ENCODE assay signal across 8 cellular contexts in genomic region chr7:22083711-22084289, GRCh38.
A peak's percentile ranks its signal among the peaks of the same experiment; 100 is the strongest.
DNase-seq lines count a peak whose midpoint lies in the region; ATAC-seq and TF ChIP-seq lines count a peak whose summit lies in the region.

No MANE protein-coding gene starts in this region.

- TF ChIP-seq CTCF in cardiac muscle cell (IDR thresholded peaks at IDR 0.05; ENCODE audit: low read depth, low read length): no peak

- no peak for ATAC-seq in Right ventricle myocardium inferior

- peak overlapping the region; percentile 59 for H3K4me3 ChIP-seq in cardiac muscle cell

- H3K27me3 ChIP-seq in cardiac muscle cell: peaks cover 33% of the 10 kb centered on the region

- H3K4me1 ChIP-seq in cardiac muscle cell (ENCODE audit: low read depth): no peaks in the 10 kb centered on the region

- H3K27ac ChIP-seq in cardiac muscle cell (no peak overlapping the region), temporal lobe (ENCODE audit: low read depth, low read length) (peak overlapping the region; percentile 89)

- no peaks in the 10 kb centered on the region for H3K9me3 ChIP-seq in cardiac muscle cell (ENCODE audit: low read depth)

- DNase-seq in cardiac muscle cell (ENCODE audit: low read depth in 1 of 2, low spot score in 1 of 2) (no peak), Right ventricle myocardium inferior (ENCODE audit: missing footprints) (no peak), amniotic epithelial cell (ENCODE audit: low read depth) (peak; percentile 2), kidney tubule cell (ENCODE audit: low spot score) (peak; percentile 17), NCI-H345 treated with DMSO at 0.1 percent for 48 hours (lab: John Stamatoyannopoulos, UW; ENCODE audit: unreplicated experiment) (no peak), 8988T (no peak)
- no peak for DNase-seq in stimulated activated naive CD4-positive, alpha-beta T cell (lab: John Stamatoyannopoulos, UW)

- H3K36me3 ChIP-seq in cardiac muscle cell: no peaks in the 10 kb centered on the region

- intact Hi-C loops in Right ventricle myocardium inferior (cut with DNase I): loop anchor here (5.0 to 10.0 kb wide), 2 partner anchors 656 to 829 kb away; partner anchors contain the start of gene SP4

Comparison
In these comparisons a context has a peak if more than half of its experiments do, and no peak if none do; other contexts are left out.
1. DNase-seq: peak in amniotic epithelial cell (single experiment) and kidney tubule cell (single experiment); none in cardiac muscle cell (0 of 2), Right ventricle myocardium inferior (single experiment), NCI-H345 treated with DMSO at 0.1 percent for 48 hours (single experiment), 8988T (single experiment) and stimulated activated naive CD4-positive, alpha-beta T cell (0 of 6).